ENCODE assay signal across 8 cellular contexts in the genomic region with DNA sequence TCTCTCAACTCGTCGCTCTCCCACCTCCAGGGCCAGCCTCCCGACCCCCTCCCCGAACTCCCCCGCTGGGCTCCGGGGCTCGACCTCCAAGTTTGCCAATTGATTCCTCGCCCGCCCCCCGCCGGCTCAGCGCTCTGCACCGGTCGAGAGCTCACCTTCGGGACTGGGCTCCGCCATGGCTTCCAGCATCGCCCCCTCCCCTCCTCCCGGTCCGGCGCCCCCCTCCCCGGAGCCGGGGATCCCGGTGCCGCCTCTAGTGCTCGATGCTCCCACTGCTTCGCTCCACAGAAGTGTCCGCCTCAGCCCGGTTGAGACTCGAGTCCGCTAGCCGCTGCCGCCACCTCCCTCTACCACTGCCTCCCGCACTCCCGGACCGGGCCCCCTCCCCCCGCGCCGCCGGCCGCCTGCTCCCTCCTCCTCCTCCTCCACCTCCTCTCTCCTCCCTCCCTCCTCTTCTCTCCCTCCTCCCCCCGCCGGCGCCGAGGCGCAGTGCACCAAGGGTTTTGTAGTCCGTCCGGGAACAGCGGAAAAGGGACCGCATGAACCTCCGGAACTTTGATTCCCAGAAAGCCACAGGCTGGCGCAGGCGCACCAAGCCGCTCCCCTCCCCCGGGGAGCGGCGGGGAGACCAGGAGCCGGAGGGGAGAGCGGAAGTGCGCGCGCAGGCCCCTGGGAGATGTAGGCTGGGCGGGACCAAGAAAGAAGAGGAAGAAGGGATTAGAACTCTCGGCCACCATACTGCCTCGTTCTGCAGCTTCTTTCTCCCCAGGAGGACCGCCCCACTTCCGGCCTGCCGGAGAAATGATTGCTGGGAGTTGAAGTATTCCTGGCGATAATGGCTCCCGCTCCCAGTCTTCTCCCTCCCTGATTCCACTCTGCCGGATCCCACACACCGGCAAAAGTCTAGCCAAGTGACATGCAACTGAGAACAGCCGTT. TPM values are rescaled to one million over a fixed set of nuclear protein-coding genes. Genes with fewer than 3 reads are reported as not detected.
DNase-seq lines count a peak whose midpoint lies in the region; ATAC-seq, FAIRE-seq and TF ChIP-seq lines count a peak whose summit lies in the region.

A gene (minus strand): TSS at position 367 of the 937 bp plus-strand sequence. CDS start 178 bp downstream, at position 189.

- H3K27me3 ChIP-seq in colonic mucosa = no peaks in the 10 kb centered on the region

- peaks cover 28% of the 10 kb centered on the region for H3K4me1 ChIP-seq in colonic mucosa

- intact Hi-C loops in activated CD4-positive, alpha-beta T cell treated with anti-CD3 and anti-CD28 coated beads, Interleukin-2, amount 10 ng/mL, durations not matched to agents 24 days and 14 days (cut with micrococcal nuclease) = loop anchor here (1.0 to 10.0 kb wide), 5 partner anchors 13 to 915 kb away; a partner anchor contains a TSS
- intact Hi-C loops in colonic mucosa (cut with DNase I) = no loop called here

- peaks cover 2% of the 10 kb centered on the region for H3K27me3 Mint-ChIP-seq in activated CD4-positive, alpha-beta T cell treated with anti-CD3 and anti-CD28 coated beads, Interleukin-2, amount 10 ng/mL, durations not matched to agents 24 days and 14 days

- peaks cover 54% of the 10 kb centered on the region for H3K36me3 Mint-ChIP-seq in activated CD4-positive, alpha-beta T cell treated with anti-CD3 and anti-CD28 coated beads, Interleukin-2, amount 10 ng/mL, durations not matched to agents 24 days and 14 days (ENCODE audit: low read depth)

- H3K4me3 ChIP-seq in colonic mucosa = peak within 1 kb of the TSS; percentile 95

- no peak for TF ChIP-seq CTCF in colonic mucosa (IDR thresholded peaks at IDR 0.05)

- FAIRE-seq in GM19239 (lab: Jason Lieb, UNC) = peak; percentile 100

- peak within 1 kb of the TSS; percentile 94 to 100 for H3K9ac ChIP-seq in colonic mucosa (ENCODE audit: low read depth in 2 of 2, low read length in 2 of 2)

- DNase-seq in AG20443 (ENCODE audit: low spot score) (peak; percentile 99), GM19239 (ENCODE audit: insufficient read length, low spot score) (peak; percentile 85), NCI-H526 treated with DMSO at 0.1 percent for 48 hours (lab: John Stamatoyannopoulos, UW) (peak; percentile 94), colonic mucosa (peak; percentile 100), kidney tubule cell (ENCODE audit: low spot score) (peak; percentile 100)
- DNase-seq in activated CD4-positive, alpha-beta T cell treated with anti-CD3 and anti-CD28 coated beads, Interleukin-2, amount 10 ng/mL, durations not matched to agents 24 days and 14 days = peak; percentile 99
- peak; percentile 83 to 97 (median 94) for DNase-seq in stimulated activated CD4-positive, alpha-beta T cell treated with anti-CD3 and anti-CD28 coated beads, Interleukin-1b, Interleukin-23, amount 100 ng/mL, for 24 hours (ENCODE audit: low read depth in 4 of 4, low spot score in 1 of 4)

- peaks cover 5% of the 10 kb centered on the region for H3K36me3 ChIP-seq in colonic mucosa

- peak; percentile 32 for ATAC-seq in HG03457 (IDR thresholded peaks at IDR 0.05; ENCODE audit: unreplicated experiment)

- no peaks in the 10 kb centered on the region for H3K9me3 Mint-ChIP-seq in activated CD4-positive, alpha-beta T cell treated with anti-CD3 and anti-CD28 coated beads, Interleukin-2, amount 10 ng/mL, durations not matched to agents 24 days and 14 days

- H3K27ac Mint-ChIP-seq in activated CD4-positive, alpha-beta T cell treated with anti-CD3 and anti-CD28 coated beads, Interleukin-2, amount 10 ng/mL, durations not matched to agents 24 days and 14 days = peak within 1 kb of the TSS; percentile 95

- peak within 1 kb of the TSS; percentile 99 for H3K4me3 Mint-ChIP-seq in activated CD4-positive, alpha-beta T cell treated with anti-CD3 and anti-CD28 coated beads, Interleukin-2, amount 10 ng/mL, durations not matched to agents 24 days and 14 days

- H3K9me3 ChIP-seq in colonic mucosa = no peaks in the 10 kb centered on the region

- H3K4me1 Mint-ChIP-seq in activated CD4-positive, alpha-beta T cell treated with anti-CD3 and anti-CD28 coated beads, Interleukin-2, amount 10 ng/mL, durations not matched to agents 24 days and 14 days = peaks cover 59% of the 10 kb centered on the region

- peak within 1 kb of the TSS; percentile 99 for H3K27ac ChIP-seq in colonic mucosa

RNA-seq across cellular contexts. Expression of the gene that starts here (rescaled TPM):
- 46.2 and 51.7 TPM in 2 replicates for total RNA-seq in activated CD4-positive, alpha-beta T cell treated with anti-CD3 and anti-CD28 coated beads, Interleukin-2, amount 10 ng/mL, durations not matched to agents 24 days and 14 days
- total RNA-seq in colonic mucosa = 10 to 100 TPM; 29.8 to 38.6 TPM

Comparison
In these comparisons a context has a peak if more than half of its experiments do, and no peak if none do; other contexts are left out.
1. Peak in every context shown above with its lines: DNase-seq, ATAC-seq, H3K4me3 ChIP-seq and H3K27ac ChIP-seq.